ENCODE assay signal across 8 cellular contexts in genomic region chr3:24829011-24829581, GRCh38.
DNase-seq lines count a peak whose midpoint lies in the region; FAIRE-seq lines count a peak whose summit lies in the region.

No MANE protein-coding gene starts in this region.

- H3K4me3 Mint-ChIP-seq in activated CD4-positive, alpha-beta T cell treated with anti-CD3 and anti-CD28 coated beads, Interleukin-2, amount 10 ng/mL, durations not matched to agents 7 days and 5 days = no peak overlapping the region

- WGBS in mesenchymal stem cell = 4% methylated on average over 50 of the region's 51 CpGs

- H3K27ac Mint-ChIP-seq in activated CD4-positive, alpha-beta T cell treated with anti-CD3 and anti-CD28 coated beads, Interleukin-2, amount 10 ng/mL, durations not matched to agents 7 days and 5 days = no peak overlapping the region

- H3K9ac ChIP-seq in mesenchymal stem cell (ENCODE audit: low read length) = no peak overlapping the region

- peak overlapping the region in 1 of 2 experiments; percentile 50 for H3K23ac ChIP-seq in mesenchymal stem cell (ENCODE audit: low read length in 2 of 2)

- no peak overlapping the region for H2BK5ac ChIP-seq in mesenchymal stem cell (ENCODE audit: low read depth, low read length, poor library complexity, severe bottlenecking)

- peaks cover 47 to 54% of the 10 kb centered on the region in 2 experiments for H3K27me3 ChIP-seq in mesenchymal stem cell (ENCODE audit: control insufficient read depth in 1 of 2, insufficient read depth in 1 of 2, low read length in 2 of 2)

- no peaks in the 10 kb centered on the region for H3K36me3 Mint-ChIP-seq in activated CD4-positive, alpha-beta T cell treated with anti-CD3 and anti-CD28 coated beads, Interleukin-2, amount 10 ng/mL, durations not matched to agents 7 days and 5 days (ENCODE audit: low read depth)

- no peaks in the 10 kb centered on the region for H3K9me3 ChIP-seq in mesenchymal stem cell (ENCODE audit: control insufficient read depth, low read length)

- CTCF ChIA-PET in activated CD4-positive, alpha-beta T cell treated with anti-CD3 and anti-CD28 coated beads, Interleukin-2, amount 10 ng/mL, durations not matched to agents 7 days and 5 days (lab: Charles Lee) = no interaction called here

- no peak overlapping the region for H2AFZ ChIP-seq in mesenchymal stem cell (ENCODE audit: low read depth, low read length)

- H3K4me1 ChIP-seq in mesenchymal stem cell (ENCODE audit: control insufficient read depth, insufficient read depth, low read depth, low read length) = peaks cover 19% of the 10 kb centered on the region

- peak overlapping the region; percentile 97 for H3K4me2 ChIP-seq in mesenchymal stem cell (ENCODE audit: low read length, poor library complexity, severe bottlenecking)

- peak overlapping the region; percentile 35 to 41 for H3K4me3 ChIP-seq in mesenchymal stem cell (ENCODE audit: insufficient read depth in 1 of 2, low read depth in 1 of 2, low read length in 2 of 2)

- H2BK120ac ChIP-seq in mesenchymal stem cell (ENCODE audit: low read depth, low read length) = no peak overlapping the region

- no peak overlapping the region for H4K91ac ChIP-seq in mesenchymal stem cell (ENCODE audit: low read length)

- H3K79me1 ChIP-seq in mesenchymal stem cell (replicated peaks; ENCODE audit: low read length, poor library complexity, severe bottlenecking) = no peaks in the 10 kb centered on the region

- H2BK12ac ChIP-seq in mesenchymal stem cell (ENCODE audit: low read length in 2 of 2) = no peak overlapping the region

- no peak overlapping the region for H3K18ac ChIP-seq in mesenchymal stem cell (ENCODE audit: low read depth in 1 of 2, low read length in 2 of 2)

- peaks cover 0 to 3% of the 10 kb centered on the region in 2 experiments for H3K36me3 ChIP-seq in mesenchymal stem cell (ENCODE audit: control insufficient read depth in 1 of 2, insufficient read depth in 2 of 2, low read depth in 1 of 2, low read length in 2 of 2)

- H3K27me3 Mint-ChIP-seq in activated CD4-positive, alpha-beta T cell treated with anti-CD3 and anti-CD28 coated beads, Interleukin-2, amount 10 ng/mL, durations not matched to agents 7 days and 5 days = peaks cover 25% of the 10 kb centered on the region

- H4K8ac ChIP-seq in mesenchymal stem cell (ENCODE audit: low read length) = no peak overlapping the region

- H3K14ac ChIP-seq in mesenchymal stem cell (ENCODE audit: low read length in 2 of 2) = no peak overlapping the region

- DNase-seq in COLO829 (ENCODE audit: low spot score) (peak; percentile 82), M059J (ENCODE audit: low read depth) (peak; percentile 2), cerebellum (ENCODE audit: low spot score) (peak; percentile 17), mesenchymal stem cell (peak; percentile 10), urothelium cell line (ENCODE audit: low spot score) (peak; percentile 88), amniotic stem cell (lab: John Stamatoyannopoulos, UW) (no peak), T-helper 1 cell (no peak)
- DNase-seq in activated CD4-positive, alpha-beta T cell treated with anti-CD3 and anti-CD28 coated beads, Interleukin-2, amount 10 ng/mL, durations not matched to agents 7 days and 5 days = no peak

- H3K4me1 Mint-ChIP-seq in activated CD4-positive, alpha-beta T cell treated with anti-CD3 and anti-CD28 coated beads, Interleukin-2, amount 10 ng/mL, durations not matched to agents 7 days and 5 days = peaks cover 2% of the 10 kb centered on the region

- peak overlapping the region; percentile 57 for H2BK15ac ChIP-seq in mesenchymal stem cell (ENCODE audit: low read depth, poor library complexity, severe bottlenecking)

- H2AK5ac ChIP-seq in mesenchymal stem cell (ENCODE audit: low read length, severe bottlenecking) = no peak overlapping the region

- H3K27ac ChIP-seq in mesenchymal stem cell (ENCODE audit: low read length, poor library complexity, severe bottlenecking) = no peak overlapping the region

- H3K9me3 Mint-ChIP-seq in activated CD4-positive, alpha-beta T cell treated with anti-CD3 and anti-CD28 coated beads, Interleukin-2, amount 10 ng/mL, durations not matched to agents 7 days and 5 days = no peaks in the 10 kb centered on the region

- POLR2A ChIA-PET in activated CD4-positive, alpha-beta T cell treated with anti-CD3 and anti-CD28 coated beads, Interleukin-2, amount 10 ng/mL, durations not matched to agents 7 days and 5 days (lab: Charles Lee) = no interaction called here

- H3K4ac ChIP-seq in mesenchymal stem cell (ENCODE audit: low read depth in 1 of 2, low read length in 2 of 2) = no peak overlapping the region

- FAIRE-seq in urothelium cell line (lab: Jason Lieb, UNC) = peak; percentile 37

Comparison
In these comparisons a context has a peak if more than half of its experiments do, and no peak if none do; other contexts are left out.
1. DNase-seq: peak in COLO829 (single experiment), M059J (single experiment), cerebellum (single experiment), mesenchymal stem cell (single experiment) and urothelium cell line (single experiment); none in activated CD4-positive, alpha-beta T cell treated with anti-CD3 and anti-CD28 coated beads, Interleukin-2, amount 10 ng/mL, durations not matched to agents 7 days and 5 days (single experiment), amniotic stem cell (single experiment) and T-helper 1 cell (0 of 5).